Comparison of ENCODE assay signal across 21 cellular contexts in the genomic region with DNA sequence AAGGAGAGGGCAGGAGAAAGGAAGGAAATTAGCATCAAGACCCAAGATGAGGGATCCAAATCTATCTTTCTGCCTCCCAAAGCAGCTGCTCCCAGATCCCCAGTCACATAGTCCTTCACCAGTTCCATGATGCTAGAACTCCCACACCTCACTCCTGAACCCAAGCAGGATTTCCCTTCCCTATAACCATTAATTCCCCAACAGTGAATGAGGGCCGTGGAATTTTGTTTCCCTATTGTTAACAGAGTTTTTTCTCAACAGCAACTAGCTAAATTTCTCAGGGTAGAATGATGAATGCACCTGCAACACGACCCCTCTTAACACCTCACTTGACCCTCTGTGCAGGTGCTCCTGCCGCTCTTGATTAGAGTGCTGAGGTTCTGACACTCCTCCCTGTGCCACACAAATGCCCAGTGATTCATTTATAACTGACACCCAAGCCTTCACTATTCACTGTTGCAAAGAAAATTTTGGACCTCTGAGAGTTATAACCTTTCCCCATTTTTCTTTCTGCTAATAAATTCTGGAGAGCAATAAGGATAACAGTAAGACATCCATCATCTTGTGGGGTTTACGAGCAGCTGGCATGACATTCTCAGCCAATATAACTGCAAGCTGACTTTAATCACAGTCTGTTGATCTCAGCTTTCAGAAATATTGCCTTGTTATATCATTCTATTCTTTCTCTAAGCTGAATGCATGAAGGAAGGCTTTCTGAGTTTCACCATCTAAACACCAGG. TPM values are rescaled to one million over a fixed set of nuclear protein-coding genes. Genes with fewer than 3 reads are reported as not detected.
DNase-seq lines count a peak whose midpoint lies in the region; ATAC-seq lines count a peak whose summit lies in the region.
"Had no signal": no experiment of that assay in that cellular context is flagged by ENCODE, and none has a peak within 500 bp of the region (broad histone marks: within the 10 kb centered on the region; RNA-seq: fewer than 3 reads in every experiment).

No MANE protein-coding gene starts in this region.

- peak; percentile 7 for DNase-seq in DMS53 (lab: John Stamatoyannopoulos, UW)
- no peak for DNase-seq in DMS53 treated with DMSO at 0.1 percent for 48 hours (lab: John Stamatoyannopoulos, UW; ENCODE audit: unreplicated experiment)
- DNase-seq in A172 (ENCODE audit: low spot score), result peak; percentile 73
- peak; percentile 13 for DNase-seq in NCI-H1694 treated with DMSO at 0.1 percent for 48 hours (lab: John Stamatoyannopoulos, UW)
- peak; percentile 14 for DNase-seq in NCI-H524 treated with DMSO at 0.1 percent for 48 hours (lab: John Stamatoyannopoulos, UW)
- DNase-seq in NCI-H1436 treated with DMSO at 0.1 percent for 48 hours (lab: John Stamatoyannopoulos, UW), result no peak
- DNase-seq: 8988T; Calu3; CD4-positive, alpha-beta memory T cell; KG1; NCI-H1048; NCI-H2081 treated with DMSO at 0.1 percent for 48 hours; NCI-H526; PC-3; SJCRH30; T-helper 17 cell had no signal

- ATAC-seq in GM18858 (IDR thresholded peaks at IDR 0.05; ENCODE audit: unreplicated experiment), result no peak
- no peak for ATAC-seq in HG02870 (IDR thresholded peaks at IDR 0.05; ENCODE audit: unreplicated experiment)
- ATAC-seq: GM23338, HCT116, HepG2, PC-3, T-helper 17 cell had no signal

RNA-seq across cellular contexts. Expression of a gene that starts 25.4 kb away (rescaled TPM):
- 1.9 and 3.8 TPM in 2 replicates for total RNA-seq in A172 (2014; rRNA removed; shearing (Covaris generic))
- total RNA-seq: PC-3 had no signal

Comparison
In these comparisons a context has a peak if more than half of its experiments do, and no peak if none do; other contexts are left out.
1. DNase-seq: peak in DMS53 (single experiment), A172 (single experiment), NCI-H1694 treated with DMSO at 0.1 percent for 48 hours (single experiment) and NCI-H524 treated with DMSO at 0.1 percent for 48 hours (single experiment); none in DMS53 treated with DMSO at 0.1 percent for 48 hours (single experiment) and NCI-H1436 treated with DMSO at 0.1 percent for 48 hours (single experiment).